In the genomic region with DNA sequence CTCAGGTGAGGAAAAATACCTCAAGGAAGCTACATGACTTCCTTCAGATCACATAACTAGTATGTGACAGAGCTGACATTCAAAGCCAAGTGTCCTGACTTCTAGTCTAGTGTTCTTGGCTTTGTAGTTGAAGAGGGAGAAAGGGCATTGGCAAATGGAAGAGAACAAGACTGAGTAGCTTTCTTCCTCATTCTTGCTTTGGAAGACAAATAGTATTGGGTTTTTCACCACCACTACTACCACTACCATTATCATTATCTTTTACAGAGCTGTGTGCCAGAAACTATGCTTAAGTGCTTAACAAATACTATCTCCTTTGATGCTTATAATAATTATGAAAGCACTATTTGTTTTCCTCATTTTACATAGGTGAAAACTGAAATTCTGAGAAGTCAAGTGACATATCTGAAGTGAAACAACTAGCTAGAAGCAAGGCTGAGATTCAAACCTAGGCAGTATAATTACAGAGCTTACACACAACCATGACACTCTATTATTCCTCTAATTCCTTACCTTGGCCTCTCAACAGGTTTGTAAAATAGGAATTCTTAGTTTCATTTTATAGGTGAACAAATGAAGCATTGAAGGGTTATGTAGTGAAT, we compare ENCODE assay signal across 24 cellular contexts. TPM values are rescaled to one million over a fixed set of nuclear protein-coding genes. Genes with fewer than 3 reads are reported as not detected.
DNase-seq lines count a peak whose midpoint lies in the region; ATAC-seq and TF ChIP-seq lines count a peak whose summit lies in the region.
"Had no signal": no experiment of that assay in that cellular context is flagged by ENCODE, and none has a peak within 500 bp of the region (broad histone marks: within the 10 kb centered on the region; RNA-seq: fewer than 3 reads in every experiment).

No MANE protein-coding gene starts in this region.

- peaks cover 39 to 42% of the 10 kb centered on the region in 2 donors for H3K4me1 ChIP-seq in gastrocnemius medialis
- H3K4me1 ChIP-seq: parathyroid adenoma had no signal

- TF ChIP-seq CTCF in gastrocnemius medialis (IDR thresholded peaks at IDR 0.05 in 4 of 5, conservative IDR thresholded peaks at IDR 0.05 in 1 of 5): no peak

- H3K4me3 ChIP-seq in gastrocnemius medialis: no peak overlapping the region

- intact Hi-C loops in gastrocnemius medialis (cut with DNase I; ENCODE audit: low total_unique reads): no loop called here

- no peaks in the 10 kb centered on the region for H3K27me3 Mint-ChIP-seq in activated T-cell treated with anti-CD3 and anti-CD28 coated beads, Interleukin-2, amount 50 U/mL, for 72 hours (ENCODE audit: low read depth)
- H3K27me3 Mint-ChIP-seq: B cell; dendritic cell treated with granulocyte-macrophage colony-stimulating factor and Interleukin-4, amounts not matched to agents 40 ng/mL and 50 ng/mL, for 4 days; stimulated activated naive CD8-positive, alpha-beta T cell treated with anti-CD3 and anti-CD28 coated beads, Interleukin-15, Interleukin-2, amounts not matched to agents 100 ng/mL and 50 ng/mL, for 24 hours had no signal

- in situ Hi-C loops in gastrocnemius medialis (cut with MboI; ENCODE audit: low sequenced_read_pairs in 4 of 4): no loop called here

- H3K27ac Mint-ChIP-seq in activated T-cell treated with anti-CD3 and anti-CD28 coated beads, Interleukin-2, amount 50 U/mL, for 72 hours: peak overlapping the region; percentile 92
- peak overlapping the region; percentile 7 to 60 for H3K27ac Mint-ChIP-seq in activated naive CD4-positive, alpha-beta T cell treated with anti-CD3 and anti-CD28 coated beads, Interleukin-2, amount 50 U/mL, for 72 hours
- H3K27ac Mint-ChIP-seq: B cell; brain; CD8-positive, alpha-beta T cell; dendritic cell treated with granulocyte-macrophage colony-stimulating factor and Interleukin-4, amounts not matched to agents 40 ng/mL and 50 ng/mL, for 4 days; H9; stimulated activated naive CD8-positive, alpha-beta T cell treated with anti-CD3 and anti-CD28 coated beads, Interleukin-15, Interleukin-2, amounts not matched to agents 100 ng/mL and 50 ng/mL, for 24 hours had no signal

- peak; percentile 36 to 60 for ATAC-seq in activated T-cell treated with anti-CD3 and anti-CD28 coated beads, Interleukin-2, amount 50 U/mL, for 72 hours (replicated peaks in 1 of 2)
- peak in 1 of 2 donors; percentile 88 for ATAC-seq in activated naive CD4-positive, alpha-beta T cell treated with anti-CD3 and anti-CD28 coated beads, Interleukin-2, amount 50 U/mL, for 72 hours
- ATAC-seq in gastrocnemius medialis (peak in 1 of 2 donors; percentile 30), HG02938 (IDR thresholded peaks at IDR 0.05; ENCODE audit: unreplicated experiment) (no peak), GM21786 (IDR thresholded peaks at IDR 0.05; ENCODE audit: unreplicated experiment) (no peak), GM21576 (IDR thresholded peaks at IDR 0.05; ENCODE audit: unreplicated experiment) (no peak)
- ATAC-seq: CD8-positive, alpha-beta T cell had no signal

- H3K27me3 ChIP-seq in gastrocnemius medialis: no peaks in the 10 kb centered on the region

- H3K9me3 Mint-ChIP-seq in activated T-cell treated with anti-CD3 and anti-CD28 coated beads, Interleukin-2, amount 50 U/mL, for 72 hours: no peaks in the 10 kb centered on the region
- H3K9me3 Mint-ChIP-seq in activated naive CD4-positive, alpha-beta T cell treated with anti-CD3 and anti-CD28 coated beads, Interleukin-2, amount 50 U/mL, for 72 hours: no peaks in the 10 kb centered on the region
- H3K9me3 Mint-ChIP-seq: brain; CD8-positive, alpha-beta T cell; dendritic cell treated with granulocyte-macrophage colony-stimulating factor and Interleukin-4, amounts not matched to agents 40 ng/mL and 50 ng/mL, for 4 days; H9; stimulated activated naive CD8-positive, alpha-beta T cell treated with anti-CD3 and anti-CD28 coated beads, Interleukin-15, Interleukin-2, amounts not matched to agents 100 ng/mL and 50 ng/mL, for 24 hours had no signal

- no peak for DNase-seq in activated T-cell treated with anti-CD3 and anti-CD28 coated beads, Interleukin-2, amount 50 U/mL, for 72 hours
- DNase-seq in activated T-cell treated with anti-CD3 and anti-CD28 coated beads for 4 hours (no peak), NCI-H2029 (lab: John Stamatoyannopoulos, UW) (peak; percentile 57), gastrocnemius medialis (no peak)
- no peak for DNase-seq in activated naive CD4-positive, alpha-beta T cell treated with anti-CD3 and anti-CD28 coated beads, Interleukin-2, amount 50 U/mL, for 72 hours (ENCODE audit: low spot score in 2 of 2)
- DNase-seq: activated T-cell treated with anti-CD3 and anti-CD28 coated beads, Interleukin-2, amount 50 U/mL, for 48 hours; CD8-positive, alpha-beta T cell; EL; erythroblast; glutamatergic neuron; H9; IMR-90; NCI-H1417 treated with DMSO at 0.1 percent for 48 hours; NCI-H2081 treated with DMSO at 0.1 percent for 48 hours; SHP77; stimulated activated CD4-positive, alpha-beta T cell treated with anti-CD3 and anti-CD28 coated beads, Interleukin-1b, Interleukin-23, amount 100 ng/mL, for 48 hours had no signal

- H3K36me3 ChIP-seq in gastrocnemius medialis: peaks cover 0 to 35% of the 10 kb centered on the region in 2 donors

- H3K4me3 Mint-ChIP-seq in activated T-cell treated with anti-CD3 and anti-CD28 coated beads, Interleukin-2, amount 50 U/mL, for 72 hours: peak overlapping the region in 1 of 2 donors; percentile 22
- H3K4me3 Mint-ChIP-seq: B cell; brain; CD8-positive, alpha-beta T cell; dendritic cell treated with granulocyte-macrophage colony-stimulating factor and Interleukin-4, amounts not matched to agents 40 ng/mL and 50 ng/mL, for 4 days; H9; stimulated activated naive CD8-positive, alpha-beta T cell treated with anti-CD3 and anti-CD28 coated beads, Interleukin-15, Interleukin-2, amounts not matched to agents 100 ng/mL and 50 ng/mL, for 24 hours had no signal

- H3K36me3 Mint-ChIP-seq in activated T-cell treated with anti-CD3 and anti-CD28 coated beads, Interleukin-2, amount 50 U/mL, for 72 hours (ENCODE audit: insufficient read depth in 2 of 2): peaks cover 3 to 5% of the 10 kb centered on the region in 2 donors
- H3K36me3 Mint-ChIP-seq in activated naive CD4-positive, alpha-beta T cell treated with anti-CD3 and anti-CD28 coated beads, Interleukin-2, amount 50 U/mL, for 72 hours: peaks cover 0 to 29% of the 10 kb centered on the region in 2 donors

- peaks cover 19% of the 10 kb centered on the region for H3K4me1 Mint-ChIP-seq in activated T-cell treated with anti-CD3 and anti-CD28 coated beads, Interleukin-2, amount 50 U/mL, for 72 hours (ENCODE audit: low read depth)
- H3K4me1 Mint-ChIP-seq: B cell, H9 had no signal

- no peak for TF ChIP-seq POLR2A in gastrocnemius medialis (IDR thresholded peaks at IDR 0.05)

- H3K9me3 ChIP-seq in gastrocnemius medialis: no peaks in the 10 kb centered on the region

- peak overlapping the region; percentile 18 to 66 (median 54) for H3K27ac ChIP-seq in gastrocnemius medialis
- H3K27ac ChIP-seq: parathyroid adenoma had no signal

RNA-seq across cellular contexts. Expression of gene ACSS2, which starts 6.8 kb away (rescaled TPM):
- 10 to 100 TPM; 61.1 to 78.2 TPM for total RNA-seq in activated T-cell treated with anti-CD3 and anti-CD28 coated beads, Interleukin-2, amount 50 U/mL, for 72 hours
- total RNA-seq in activated naive CD4-positive, alpha-beta T cell treated with anti-CD3 and anti-CD28 coated beads, Interleukin-2, amount 50 U/mL, for 72 hours: 10 to 100 TPM; 36.0 to 71.7 TPM
- total RNA-seq in gastrocnemius medialis: 10 to 100 TPM; 70.5 to 94.7 (median 88.1) TPM

RNA-seq across cellular contexts. Expression of gene GGT7, which starts 10.5 kb away (rescaled TPM):
- total RNA-seq in activated T-cell treated with anti-CD3 and anti-CD28 coated beads, Interleukin-2, amount 50 U/mL, for 72 hours: 10 to 100 TPM; 20.8 to 23.1 TPM
- total RNA-seq in activated naive CD4-positive, alpha-beta T cell treated with anti-CD3 and anti-CD28 coated beads, Interleukin-2, amount 50 U/mL, for 72 hours: 10 to 100 TPM; 15.8 to 22.4 TPM
- 10 to 100 TPM; 11.4 to 54.2 (median 15.4) TPM for total RNA-seq in gastrocnemius medialis

RNA-seq across cellular contexts. Expression of gene NCOA6, which starts 57.7 kb away (rescaled TPM):
- 10 to 100 TPM; 28.9 to 34.9 TPM for total RNA-seq in activated T-cell treated with anti-CD3 and anti-CD28 coated beads, Interleukin-2, amount 50 U/mL, for 72 hours
- total RNA-seq in activated naive CD4-positive, alpha-beta T cell treated with anti-CD3 and anti-CD28 coated beads, Interleukin-2, amount 50 U/mL, for 72 hours: 10 to 100 TPM; 20.4 to 24.1 TPM
- 10 to 100 TPM; 10.9 to 12.7 (median 11.6) TPM for total RNA-seq in gastrocnemius medialis

Comparison
In these comparisons a context has a peak if more than half of its experiments do, and no peak if none do; other contexts are left out.
1. ATAC-seq: peak in activated T-cell treated with anti-CD3 and anti-CD28 coated beads, Interleukin-2, amount 50 U/mL, for 72 hours (2 of 2); none in HG02938 (single experiment), GM21786 (single experiment) and GM21576 (single experiment).